10 cellular contexts compared by ENCODE assay signal in the genomic region with DNA sequence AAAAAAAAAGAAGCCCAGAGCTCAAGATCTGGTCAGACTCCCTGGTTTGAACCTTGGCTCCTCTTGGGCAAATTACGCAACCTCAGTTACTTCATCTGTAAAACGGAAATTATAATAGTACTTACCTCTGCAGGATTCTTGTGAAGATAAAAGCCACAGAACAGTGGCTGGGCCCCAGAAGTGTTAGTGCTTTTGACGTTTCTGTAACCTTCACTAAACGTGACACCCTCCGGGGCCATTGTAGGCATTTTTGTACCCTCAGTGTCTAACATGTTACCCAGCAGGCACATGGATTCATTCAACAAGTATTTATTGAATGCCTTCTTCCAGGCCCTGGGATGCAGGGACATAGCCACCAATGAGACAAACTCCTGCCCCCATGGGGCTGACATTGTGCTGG. TPM values are rescaled to one million over a fixed set of nuclear protein-coding genes. Genes with fewer than 3 reads are reported as not detected.
A peak's percentile ranks its signal among the peaks of the same experiment; 100 is the strongest.
DNase-seq lines count a peak whose midpoint lies in the region; ATAC-seq and TF ChIP-seq lines count a peak whose summit lies in the region.
"Had no signal": no experiment of that assay in that cellular context is flagged by ENCODE, and none has a peak within 500 bp of the region (broad histone marks: within the 10 kb centered on the region; RNA-seq: fewer than 3 reads in every experiment).

No MANE protein-coding gene starts in this region.

- peaks cover 11% of the 10 kb centered on the region for H3K36me3 Mint-ChIP-seq in activated CD8-positive, alpha-beta memory T cell treated with anti-CD3 and anti-CD28 coated beads, Interleukin-2, amount 10 ng/mL, durations not matched to agents 7 days and 5 days

- H3K27me3 ChIP-seq in esophagus muscularis mucosa, result no peaks in the 10 kb centered on the region

- H3K27ac Mint-ChIP-seq in activated CD8-positive, alpha-beta memory T cell treated with anti-CD3 and anti-CD28 coated beads, Interleukin-2, amount 10 ng/mL, durations not matched to agents 7 days and 5 days, result peak overlapping the region; percentile 88

- H3K4me1 Mint-ChIP-seq in activated CD8-positive, alpha-beta memory T cell treated with anti-CD3 and anti-CD28 coated beads, Interleukin-2, amount 10 ng/mL, durations not matched to agents 7 days and 5 days, result peaks cover 82% of the 10 kb centered on the region

- H3K9me3 ChIP-seq in esophagus muscularis mucosa, result no peaks in the 10 kb centered on the region

- no peaks in the 10 kb centered on the region for H3K27me3 Mint-ChIP-seq in activated CD8-positive, alpha-beta memory T cell treated with anti-CD3 and anti-CD28 coated beads, Interleukin-2, amount 10 ng/mL, durations not matched to agents 7 days and 5 days

- H3K27ac ChIP-seq in esophagus muscularis mucosa (replicated peaks in 1 of 4), result no peak overlapping the region

- intact Hi-C loops in esophagus muscularis mucosa (cut with DNase I), result no loop called here

- H3K4me3 Mint-ChIP-seq in activated CD8-positive, alpha-beta memory T cell treated with anti-CD3 and anti-CD28 coated beads, Interleukin-2, amount 10 ng/mL, durations not matched to agents 7 days and 5 days, result peak overlapping the region; percentile 53

- peaks cover 13 to 46% (median 40%) of the 10 kb centered on the region in 4 donors for H3K4me1 ChIP-seq in esophagus muscularis mucosa

- no peak for TF ChIP-seq CTCF in fibroblast of pulmonary artery (IDR thresholded peaks at IDR 0.05; ENCODE audit: low read length, missing control alignments)
- TF ChIP-seq CTCF in esophagus muscularis mucosa (IDR thresholded peaks at IDR 0.05), result no peak

- TF ChIP-seq POLR2A in esophagus muscularis mucosa (IDR thresholded peaks at IDR 0.05; ENCODE audit: low read depth), result no peak

- CTCF ChIA-PET in activated CD8-positive, alpha-beta memory T cell treated with anti-CD3 and anti-CD28 coated beads, Interleukin-2, amount 10 ng/mL, durations not matched to agents 7 days and 5 days (lab: Charles Lee), result interaction anchor here (1.0 to 8.8 kb wide), 8 partner anchors 13 to 60 kb away, joined by 3 to 57 read pairs (median 6); no protein-coding TSS in a partner anchor

- no peaks in the 10 kb centered on the region for H3K9me3 Mint-ChIP-seq in activated CD8-positive, alpha-beta memory T cell treated with anti-CD3 and anti-CD28 coated beads, Interleukin-2, amount 10 ng/mL, durations not matched to agents 7 days and 5 days (ENCODE audit: low read depth)

- peak; percentile 75 for ATAC-seq in activated CD8-positive, alpha-beta memory T cell treated with anti-CD3 and anti-CD28 coated beads, Interleukin-2, amount 10 ng/mL, durations not matched to agents 7 days and 5 days
- ATAC-seq in GM21825 (IDR thresholded peaks at IDR 0.05; ENCODE audit: unreplicated experiment), result no peak
- no peak for ATAC-seq in GM21737 (IDR thresholded peaks at IDR 0.05; ENCODE audit: unreplicated experiment)

- 75% methylated on average over 5 of the region's 5 CpGs for WGBS in esophagus muscularis mucosa

- H3K4me3 ChIP-seq in fibroblast of pulmonary artery (replicated peaks; ENCODE audit: low read depth, low read length) (no peak overlapping the region), esophagus muscularis mucosa (no peak overlapping the region)

- DNase-seq in NOMO-1 (lab: John Stamatoyannopoulos, UW; ENCODE audit: unreplicated experiment in 2 of 2), result peak; percentile 88 to 97
- peak; percentile 85 for DNase-seq in activated CD8-positive, alpha-beta memory T cell treated with anti-CD3 and anti-CD28 coated beads, Interleukin-2, amount 10 ng/mL, durations not matched to agents 7 days and 5 days
- peak; percentile 47 for DNase-seq in fibroblast of pulmonary artery (ENCODE audit: low read depth)
- DNase-seq in stimulated activated CD8-positive, alpha-beta memory T cell treated with anti-CD3 and anti-CD28 coated beads, Interleukin-2, amount 100 ng/mL, for 48 hours (ENCODE audit: low read depth in 2 of 2), result peak; percentile 22 to 28
- DNase-seq in esophagus muscularis mucosa (ENCODE audit: extremely low spot score), result no peak
- DNase-seq in hypothalamus (lab: John Stamatoyannopoulos, UW), result no peak
- DNase-seq: NCI-H1417, substantia nigra had no signal

- H3K36me3 ChIP-seq in esophagus muscularis mucosa, result no peaks in the 10 kb centered on the region

- TF ChIP-seq EP300 in esophagus muscularis mucosa (IDR thresholded peaks at IDR 0.05), result no peak

RNA-seq across cellular contexts. Expression of a gene that starts 58.0 kb away (rescaled TPM):
- 10 to 100 TPM; 44.9 to 67.6 TPM for total RNA-seq in activated CD8-positive, alpha-beta memory T cell treated with anti-CD3 and anti-CD28 coated beads, Interleukin-2, amount 10 ng/mL, durations not matched to agents 7 days and 5 days
- total RNA-seq in esophagus muscularis mucosa, result 10 to 100 TPM; 14.1 to 35.5 (median 31.8) TPM

Comparison
In these comparisons a context has a peak if more than half of its experiments do, and no peak if none do; other contexts are left out.
1. DNase-seq: peak in NOMO-1 (2 of 2), activated CD8-positive, alpha-beta memory T cell treated with anti-CD3 and anti-CD28 coated beads, Interleukin-2, amount 10 ng/mL, durations not matched to agents 7 days and 5 days (single experiment), fibroblast of pulmonary artery (single experiment) and stimulated activated CD8-positive, alpha-beta memory T cell treated with anti-CD3 and anti-CD28 coated beads, Interleukin-2, amount 100 ng/mL, for 48 hours (2 of 2); none in esophagus muscularis mucosa (single experiment) and hypothalamus (0 of 51).